29 cellular contexts compared by ENCODE assay signal in genomic region chr14:67059576-67059975, GRCh38.
"Had no signal": no experiment of that assay in that cellular context is flagged by ENCODE, and none has a peak within 500 bp of the region (broad histone marks: within the 10 kb centered on the region; RNA-seq: fewer than 3 reads in every experiment).

No MANE protein-coding gene starts in this region.

- DNase-seq: activated CD4-positive, alpha-beta T cell treated with anti-CD3 and anti-CD28 coated beads, Interleukin-2, amount 10 ng/mL, durations not matched to agents 24 days and 14 days; activated CD4-positive, alpha-beta T cell treated with anti-CD3 and anti-CD28 coated beads, Interleukin-2, amount 50 U/mL, for 4 hours; activated CD8-positive, alpha-beta T cell treated with anti-CD3 and anti-CD28 coated beads for 36 hours; activated gamma-delta T cell; activated naive CD4-positive, alpha-beta T cell treated with Interleukin-2 at 50 U/mL for 16 hours; activated T-cell treated with anti-CD3 and anti-CD28 coated beads, Interleukin-2, amount 50 U/mL, for 24 hours; adrenal gland; Karpas-422; KBM-7; NCI-H1048; NCI-H1105 treated with DMSO at 0.1 percent for 48 hours; NCI-H1436; NCI-H1694 treated with DMSO at 0.1 percent for 48 hours; NCI-H2029; NCI-H345; NCI-H524 treated with DMSO at 0.1 percent for 48 hours; NK-92 treated with Interleukin-12 subunit alpha and Interleukin-12 subunit beta, amount 100 ng/mL, for 24 hours; PC-3; Peyer's patch; RPMI8226; SHP77 treated with DMSO at 0.1 percent for 48 hours had no signal

- H3K4me3 Mint-ChIP-seq: activated CD4-positive, alpha-beta T cell treated with anti-CD3 and anti-CD28 coated beads, Interleukin-2, amount 10 ng/mL, durations not matched to agents 24 days and 14 days; activated CD8-positive, alpha-beta T cell treated with anti-CD3 and anti-CD28 coated beads for 36 hours; activated T-cell treated with anti-CD3 and anti-CD28 coated beads, Interleukin-2, amount 50 U/mL, for 24 hours; central memory CD8-positive, alpha-beta T cell; T-helper 1 cell treated with Interleukin-12 subunit alpha and Interleukin-12 subunit beta and Interleukin-4 antibody, amounts not matched to agents 30 μg/mL and 1 μg/mL, for 36 hours; T-helper 2 cell treated with Interferon-gamma antibody and Interleukin-4, amounts not matched to agents 5 μg/mL and 100 μg/mL, for 36 hours had no signal

- H3K4me1 Mint-ChIP-seq: activated CD4-positive, alpha-beta T cell treated with anti-CD3 and anti-CD28 coated beads, Interleukin-2, amount 10 ng/mL, durations not matched to agents 24 days and 14 days; central memory CD8-positive, alpha-beta T cell had no signal

- H3K9me3 Mint-ChIP-seq: activated naive CD4-positive, alpha-beta T cell treated with anti-CD3 and anti-CD28 coated beads, Interleukin-2, amount 50 U/mL, for 72 hours; central memory CD8-positive, alpha-beta T cell had no signal

- H3K27me3 ChIP-seq: adrenal gland, cardiac muscle cell, Peyer's patch, SJSA1 had no signal

- H3K27ac Mint-ChIP-seq: activated CD4-positive, alpha-beta T cell treated with anti-CD3 and anti-CD28 coated beads, Interleukin-2, amount 10 ng/mL, durations not matched to agents 24 days and 14 days; activated CD8-positive, alpha-beta T cell treated with anti-CD3 and anti-CD28 coated beads for 36 hours; activated naive CD4-positive, alpha-beta T cell treated with anti-CD3 and anti-CD28 coated beads, Interleukin-2, amount 50 U/mL, for 72 hours; activated T-cell treated with anti-CD3 and anti-CD28 coated beads, Interleukin-2, amount 50 U/mL, for 24 hours; activated T-helper 2 cell treated with anti-CD3 and anti-CD28 coated beads, Interferon-gamma antibody, Interleukin-2, Interleukin-4, amounts not matched to agents 10 μg/mL and 5 μg/mL and 100 μg/mL, durations not matched to agents 14 hours and 24 hours and 36 hours; T-helper 1 cell treated with Interleukin-12 subunit alpha and Interleukin-12 subunit beta and Interleukin-4 antibody, amounts not matched to agents 30 μg/mL and 1 μg/mL, for 36 hours; T-helper 2 cell treated with Interferon-gamma antibody and Interleukin-4, amounts not matched to agents 5 μg/mL and 100 μg/mL, for 36 hours had no signal

- H3K4me1 ChIP-seq: adrenal gland, Peyer's patch, SJSA1 had no signal

- H3K27ac ChIP-seq: adrenal gland, cardiac muscle cell, Peyer's patch, SJSA1 had no signal

- FAIRE-seq: TTC549 had no signal

- H3K9me3 ChIP-seq: adrenal gland, Peyer's patch, SJSA1 had no signal

- H3K27me3 Mint-ChIP-seq: activated CD4-positive, alpha-beta T cell treated with anti-CD3 and anti-CD28 coated beads, Interleukin-2, amount 10 ng/mL, durations not matched to agents 24 days and 14 days; activated CD8-positive, alpha-beta T cell treated with anti-CD3 and anti-CD28 coated beads for 36 hours; activated T-cell treated with anti-CD3 and anti-CD28 coated beads, Interleukin-2, amount 50 U/mL, for 24 hours had no signal

- H3K4me3 ChIP-seq: adrenal gland, cardiac muscle cell, Peyer's patch, SJSA1 had no signal

- ATAC-seq: activated CD8-positive, alpha-beta T cell treated with anti-CD3 and anti-CD28 coated beads for 36 hours; activated naive CD4-positive, alpha-beta T cell treated with anti-CD3 and anti-CD28 coated beads, Interleukin-2, amount 50 U/mL, for 72 hours; PC-3 had no signal

- H3K36me3 ChIP-seq: adrenal gland, cardiac muscle cell, Peyer's patch, SJSA1 had no signal
